In genomic region chr2:39743170-39743851, GRCh38 we compare ENCODE assay signal across 17 cellular contexts. TPM values are rescaled to one million over a fixed set of nuclear protein-coding genes. Genes with fewer than 3 reads are reported as not detected.
DNase-seq lines count a peak whose midpoint lies in the region; ATAC-seq and TF ChIP-seq lines count a peak whose summit lies in the region.
"Had no signal": no experiment of that assay in that cellular context is flagged by ENCODE, and none has a peak within 500 bp of the region (broad histone marks: within the 10 kb centered on the region; RNA-seq: fewer than 3 reads in every experiment).

No MANE protein-coding gene starts in this region.

- no peak overlapping the region for H3K4me2 ChIP-seq in mesenchymal stem cell (ENCODE audit: low read length, poor library complexity, severe bottlenecking)

- WGBS in mesenchymal stem cell = 9% methylated on average over 1 of the region's 1 CpG
- 68 to 95% methylated on average over 1 of the region's 1 CpG for WGBS in sigmoid colon, 2 donors

- ATAC-seq in HG03039 (IDR thresholded peaks at IDR 0.05; ENCODE audit: unreplicated experiment) = no peak
- ATAC-seq: activated CD8-positive, alpha-beta memory T cell treated with anti-CD3 and anti-CD28 coated beads, Interleukin-2, amount 10 ng/mL, durations not matched to agents 7 days and 5 days; activated naive CD4-positive, alpha-beta T cell treated with anti-CD3 and anti-CD28 coated beads, Interleukin-2, amount 50 U/mL, for 72 hours; left cardiac atrium; naive thymus-derived CD8-positive, alpha-beta T cell had no signal

- H2BK120ac ChIP-seq in mesenchymal stem cell (ENCODE audit: low read depth, low read length) = no peak overlapping the region

- H3K27me3 ChIP-seq in mesenchymal stem cell (ENCODE audit: control insufficient read depth in 1 of 2, insufficient read depth in 1 of 2, low read length in 2 of 2) (no peaks in the 10 kb centered on the region), sigmoid colon (no peaks in the 10 kb centered on the region), HAP-1 (ENCODE audit: low read depth) (no peaks in the 10 kb centered on the region)
- H3K27me3 ChIP-seq: dorsolateral prefrontal cortex had no signal

- H3K14ac ChIP-seq in mesenchymal stem cell (ENCODE audit: low read length in 2 of 2) = no peak overlapping the region

- no peak for TF ChIP-seq CTCF in astrocyte of the spinal cord (IDR thresholded peaks at IDR 0.05; ENCODE audit: low read depth, low read length)
- TF ChIP-seq CTCF in sigmoid colon (IDR thresholded peaks at IDR 0.05) = no peak

- H3K79me1 ChIP-seq in mesenchymal stem cell (replicated peaks; ENCODE audit: low read length, poor library complexity, severe bottlenecking) = peaks cover 2% of the 10 kb centered on the region

- TF ChIP-seq POLR2A in sigmoid colon (IDR thresholded peaks at IDR 0.05) = no peak

- in situ Hi-C loops in astrocyte of the spinal cord (cut with HindIII; ENCODE audit: low sequenced_read_pairs) (no loop called here), HAP-1 (cut with MboI; ENCODE audit: low sequenced_read_pairs) (no loop called here)

- no peak overlapping the region for H2AFZ ChIP-seq in mesenchymal stem cell (ENCODE audit: low read depth, low read length)

- no peak overlapping the region for H3K4ac ChIP-seq in mesenchymal stem cell (ENCODE audit: low read depth in 1 of 2, low read length in 2 of 2)

- H3K18ac ChIP-seq in mesenchymal stem cell (ENCODE audit: low read depth in 1 of 2, low read length in 2 of 2) = no peak overlapping the region

- intact Hi-C loops in sigmoid colon (cut with DNase I) = no loop called here

- peak overlapping the region; percentile 51 for H3K27ac ChIP-seq in mesenchymal stem cell (ENCODE audit: low read length, poor library complexity, severe bottlenecking)
- no peak overlapping the region for H3K27ac ChIP-seq in sigmoid colon
- H3K27ac ChIP-seq: C4-2B, HL-60 had no signal

- H2AK5ac ChIP-seq in mesenchymal stem cell (ENCODE audit: low read length, severe bottlenecking) = no peak overlapping the region

- H3K36me3 ChIP-seq in mesenchymal stem cell (ENCODE audit: control insufficient read depth in 1 of 2, insufficient read depth in 2 of 2, low read depth in 1 of 2, low read length in 2 of 2) = peaks cover 3 to 88% of the 10 kb centered on the region in 2 experiments
- H3K36me3 ChIP-seq in sigmoid colon = peaks cover 0 to 56% (median 0%) of the 10 kb centered on the region in 4 donors
- peaks cover 43% of the 10 kb centered on the region for H3K36me3 ChIP-seq in HAP-1 (replicated peaks)

- no peak overlapping the region for H4K8ac ChIP-seq in mesenchymal stem cell (ENCODE audit: low read length)

- H3K4me1 ChIP-seq in mesenchymal stem cell (ENCODE audit: control insufficient read depth, insufficient read depth, low read depth, low read length) = peaks cover 2% of the 10 kb centered on the region
- no peaks in the 10 kb centered on the region for H3K4me1 ChIP-seq in sigmoid colon
- 0 out of 2 replicates have a peak, but pooled peaks cover 4% of the 10 kb centered on the region for H3K4me1 ChIP-seq in HAP-1

- no peak overlapping the region for H2BK15ac ChIP-seq in mesenchymal stem cell (ENCODE audit: low read depth, poor library complexity, severe bottlenecking)

- no peak overlapping the region for H3K23ac ChIP-seq in mesenchymal stem cell (ENCODE audit: low read length in 2 of 2)

- H3K9me3 ChIP-seq in mesenchymal stem cell (ENCODE audit: control insufficient read depth, low read length) (no peaks in the 10 kb centered on the region), sigmoid colon (no peaks in the 10 kb centered on the region), HAP-1 (no peaks in the 10 kb centered on the region)

- no peak overlapping the region for H3K9ac ChIP-seq in mesenchymal stem cell (ENCODE audit: low read length)

- H2BK12ac ChIP-seq in mesenchymal stem cell (ENCODE audit: low read length in 2 of 2) = no peak overlapping the region

- no peak overlapping the region for H4K91ac ChIP-seq in mesenchymal stem cell (ENCODE audit: low read length)

- H3K4me3 ChIP-seq in astrocyte of the spinal cord (ENCODE audit: low read depth, low read length) = no peak overlapping the region
- no peak overlapping the region for H3K4me3 ChIP-seq in mesenchymal stem cell (ENCODE audit: insufficient read depth in 1 of 2, low read depth in 1 of 2, low read length in 2 of 2)
- no peak overlapping the region for H3K4me3 ChIP-seq in sigmoid colon
- no peak overlapping the region for H3K4me3 ChIP-seq in HAP-1
- H3K4me3 ChIP-seq: dorsolateral prefrontal cortex had no signal

- DNase-seq in EH (ENCODE audit: low read depth) = peak; percentile 74
- peak; percentile 38 for DNase-seq in NCI-H226
- peak; percentile 53 for DNase-seq in astrocyte of the spinal cord (ENCODE audit: low read depth, low spot score)
- DNase-seq in mesenchymal stem cell = peak; percentile 27
- no peak for DNase-seq in HPDE6-E6E7 (ENCODE audit: extremely low spot score)
- no peak for DNase-seq in sigmoid colon
- DNase-seq in HAP-1 (ENCODE audit: low spot score in 2 of 2) = no peak
- DNase-seq: activated CD8-positive, alpha-beta memory T cell treated with anti-CD3 and anti-CD28 coated beads, Interleukin-2, amount 10 ng/mL, durations not matched to agents 7 days and 5 days; left cardiac atrium; naive thymus-derived CD8-positive, alpha-beta T cell; NCI-H446 treated with DMSO at 0.1 percent for 48 hours; RPMI8226 had no signal

- TF ChIP-seq EP300 in sigmoid colon (IDR thresholded peaks at IDR 0.05) = no peak

- no peak overlapping the region for H2BK5ac ChIP-seq in mesenchymal stem cell (ENCODE audit: low read depth, low read length, poor library complexity, severe bottlenecking)

RNA-seq across cellular contexts. Expression of gene THUMPD2, which starts 35.7 kb away (rescaled TPM):
- polyA plus RNA-seq in mesenchymal stem cell (2013, experiment 1 of 2) = 6.5 TPM
- 6.9 TPM for polyA plus RNA-seq in mesenchymal stem cell (2013, experiment 2 of 2)
- total RNA-seq in sigmoid colon = 10 to 100 TPM in 3 of 4 donors, 1 to 10 TPM in 1; 9.0 to 15.5 (median 13.3) TPM
- 1 to 10 TPM; 4.2 to 7.4 (median 4.6) TPM for polyA plus RNA-seq in sigmoid colon

Comparison
In these comparisons a context has a peak if more than half of its experiments do, and no peak if none do; other contexts are left out.
1. DNase-seq: peak in EH (single experiment), NCI-H226 (single experiment), astrocyte of the spinal cord (single experiment) and mesenchymal stem cell (single experiment); none in HPDE6-E6E7 (single experiment), sigmoid colon (single experiment) and HAP-1 (0 of 2).